In genomic region chr2:219542931-219543595, GRCh38 we compare ENCODE assay signal across 8 cellular contexts. TPM values are rescaled to one million over a fixed set of nuclear protein-coding genes. Genes with fewer than 3 reads are reported as not detected.
DNase-seq lines count a peak whose midpoint lies in the region; ATAC-seq and TF ChIP-seq lines count a peak whose summit lies in the region.

No MANE protein-coding gene starts in this region.

- H3K27me3 ChIP-seq in prostate gland (replicated peaks; ENCODE audit: insufficient read depth): no peaks in the 10 kb centered on the region

- H3K27me3 Mint-ChIP-seq in activated CD4-positive, alpha-beta memory T cell treated with anti-CD3 and anti-CD28 coated beads, Interleukin-2, amount 10 ng/mL, durations not matched to agents 7 days and 5 days: peaks cover 17% of the 10 kb centered on the region

- H3K9me3 Mint-ChIP-seq in activated CD4-positive, alpha-beta memory T cell treated with anti-CD3 and anti-CD28 coated beads, Interleukin-2, amount 10 ng/mL, durations not matched to agents 7 days and 5 days: no peaks in the 10 kb centered on the region

- H3K27ac Mint-ChIP-seq in activated CD4-positive, alpha-beta memory T cell treated with anti-CD3 and anti-CD28 coated beads, Interleukin-2, amount 10 ng/mL, durations not matched to agents 7 days and 5 days: peak overlapping the region; percentile 71

- peak overlapping the region; percentile 93 to 94 for H3K27ac ChIP-seq in prostate gland

- H3K36me3 Mint-ChIP-seq in activated CD4-positive, alpha-beta memory T cell treated with anti-CD3 and anti-CD28 coated beads, Interleukin-2, amount 10 ng/mL, durations not matched to agents 7 days and 5 days (ENCODE audit: low read depth): peaks cover 7% of the 10 kb centered on the region

- 0% methylated on average over 47 of the region's 66 CpGs for WGBS in prostate gland

- H3K9me3 ChIP-seq in prostate gland: no peaks in the 10 kb centered on the region

- ATAC-seq in GM21360 (IDR thresholded peaks at IDR 0.05; ENCODE audit: unreplicated experiment) (peak; percentile 36), HG03558 (IDR thresholded peaks at IDR 0.05; ENCODE audit: extremely low read depth, unreplicated experiment) (peak; percentile 18), Right ventricle myocardium superior (ENCODE audit: poor library complexity) (peak; percentile 48)

- CTCF ChIA-PET in activated CD4-positive, alpha-beta memory T cell treated with anti-CD3 and anti-CD28 coated beads, Interleukin-2, amount 10 ng/mL, durations not matched to agents 7 days and 5 days (lab: Charles Lee): interaction anchor here (0.6 to 4.9 kb wide), 16 partner anchors 12 to 154 kb away, joined by 3 to 34 read pairs (median 4); partner anchors contain the start of gene STK11IP

- peak in 2 of 4 experiments; percentile 7 to 8 for TF ChIP-seq CTCF in prostate gland (IDR thresholded peaks at IDR 0.05)

- H3K4me3 ChIP-seq in prostate gland: peak overlapping the region; percentile 62 to 79

- POLR2A ChIA-PET in activated CD4-positive, alpha-beta memory T cell treated with anti-CD3 and anti-CD28 coated beads, Interleukin-2, amount 10 ng/mL, durations not matched to agents 7 days and 5 days (lab: Charles Lee): interaction anchor here (1.7 to 2.4 kb wide), 3 partner anchors 10 to 54 kb away, joined by 5 to 12 read pairs (median 10); partner anchors contain the start of genes GMPPA and STK11IP

- H3K36me3 ChIP-seq in prostate gland: peaks cover 4 to 7% of the 10 kb centered on the region in 2 donors

- peaks cover 11% of the 10 kb centered on the region for H3K4me1 ChIP-seq in prostate gland (replicated peaks)

- intact Hi-C loops in Right ventricle myocardium superior (cut with DNase I) (loop anchor here (5.0 kb wide), 2 partner anchors 99 to 144 kb away; no protein-coding TSS in a partner anchor), prostate gland (cut with DNase I) (loop anchor here (1.0 to 5.0 kb wide), 3 partner anchors 54 to 146 kb away; partner anchors contain the start of gene STK11IP)

- peaks cover 23% of the 10 kb centered on the region for H3K4me1 Mint-ChIP-seq in activated CD4-positive, alpha-beta memory T cell treated with anti-CD3 and anti-CD28 coated beads, Interleukin-2, amount 10 ng/mL, durations not matched to agents 7 days and 5 days

- peak overlapping the region; percentile 78 for H3K4me3 Mint-ChIP-seq in activated CD4-positive, alpha-beta memory T cell treated with anti-CD3 and anti-CD28 coated beads, Interleukin-2, amount 10 ng/mL, durations not matched to agents 7 days and 5 days

- DNase-seq in DMS 273 (lab: John Stamatoyannopoulos, UW; ENCODE audit: unreplicated experiment) (peak; percentile 82), DMS 273 treated with DMSO at 0.1 percent for 48 hours (lab: John Stamatoyannopoulos, UW) (no peak), Right ventricle myocardium superior (no peak), prostate gland (ENCODE audit: low spot score) (no peak), Kasumi-1 (lab: John Stamatoyannopoulos, UW) (no peak)
- DNase-seq in activated CD4-positive, alpha-beta memory T cell treated with anti-CD3 and anti-CD28 coated beads, Interleukin-2, amount 10 ng/mL, durations not matched to agents 7 days and 5 days: no peak

- no peak for TF ChIP-seq POLR2A in prostate gland (IDR thresholded peaks at IDR 0.05)

RNA-seq across cellular contexts. Expression of gene CHPF, which starts 0.5 kb away (rescaled TPM):
- total RNA-seq in activated CD4-positive, alpha-beta memory T cell treated with anti-CD3 and anti-CD28 coated beads, Interleukin-2, amount 10 ng/mL, durations not matched to agents 7 days and 5 days: 10 to 100 TPM; 14.5 to 14.9 TPM
- 85.9 TPM for total RNA-seq in Right ventricle myocardium superior
- 100 to 1,000 TPM; 150 to 819 TPM for total RNA-seq in prostate gland

RNA-seq across cellular contexts. Expression of gene TMEM198, which starts 0.8 kb away (rescaled TPM):
- total RNA-seq in activated CD4-positive, alpha-beta memory T cell treated with anti-CD3 and anti-CD28 coated beads, Interleukin-2, amount 10 ng/mL, durations not matched to agents 7 days and 5 days: 1 to 10 TPM in 1 of 2 experiments, under 1 TPM in 1; 0.95 to 1.0 TPM
- 2.6 TPM for total RNA-seq in Right ventricle myocardium superior
- total RNA-seq in prostate gland: 10 to 100 TPM in 1 of 2 donors, 1 to 10 TPM in 1; 5.7 to 11.5 TPM

RNA-seq across cellular contexts. Expression of gene OBSL1, which starts 28.3 kb away (rescaled TPM):
- not detected for total RNA-seq in activated CD4-positive, alpha-beta memory T cell treated with anti-CD3 and anti-CD28 coated beads, Interleukin-2, amount 10 ng/mL, durations not matched to agents 7 days and 5 days
- total RNA-seq in Right ventricle myocardium superior (165 TPM), prostate gland (100 to 1,000 TPM; 142 to 330 TPM)

RNA-seq across cellular contexts. Expression of gene ASIC4, which starts 28.8 kb away (rescaled TPM):
- total RNA-seq in activated CD4-positive, alpha-beta memory T cell treated with anti-CD3 and anti-CD28 coated beads, Interleukin-2, amount 10 ng/mL, durations not matched to agents 7 days and 5 days: under 1 TPM in 1 of 2 experiments, not detected in 1; 0.13 TPM
- total RNA-seq in Right ventricle myocardium superior (not detected), prostate gland (under 1 TPM; 0.09 to 0.45 TPM)

RNA-seq across cellular contexts. Expression of gene INHA, which starts 29.0 kb away (rescaled TPM):
- not detected for total RNA-seq in activated CD4-positive, alpha-beta memory T cell treated with anti-CD3 and anti-CD28 coated beads, Interleukin-2, amount 10 ng/mL, durations not matched to agents 7 days and 5 days
- total RNA-seq in Right ventricle myocardium superior (2.6 TPM), prostate gland (100 to 1,000 TPM in 1 of 2 donors, under 1 TPM in 1; 0.96 to 391 TPM)

Comparison
In these comparisons a context has a peak if more than half of its experiments do, and no peak if none do; other contexts are left out.
1. RNA of gene OBSL1, which starts 28.3 kb away (total RNA-seq): 142 to 330 TPM in prostate gland and 165 TPM in Right ventricle myocardium superior (single experiment); not detected in activated CD4-positive, alpha-beta memory T cell treated with anti-CD3 and anti-CD28 coated beads, Interleukin-2, amount 10 ng/mL, durations not matched to agents 7 days and 5 days; every median in the first group is over 100 times any median in the second.
2. Peak in every context shown above with its lines, with median percentiles within 50 percentile points of each other: ATAC-seq.